Comparison of ENCODE assay signal across 7 cellular contexts in the genomic region with DNA sequence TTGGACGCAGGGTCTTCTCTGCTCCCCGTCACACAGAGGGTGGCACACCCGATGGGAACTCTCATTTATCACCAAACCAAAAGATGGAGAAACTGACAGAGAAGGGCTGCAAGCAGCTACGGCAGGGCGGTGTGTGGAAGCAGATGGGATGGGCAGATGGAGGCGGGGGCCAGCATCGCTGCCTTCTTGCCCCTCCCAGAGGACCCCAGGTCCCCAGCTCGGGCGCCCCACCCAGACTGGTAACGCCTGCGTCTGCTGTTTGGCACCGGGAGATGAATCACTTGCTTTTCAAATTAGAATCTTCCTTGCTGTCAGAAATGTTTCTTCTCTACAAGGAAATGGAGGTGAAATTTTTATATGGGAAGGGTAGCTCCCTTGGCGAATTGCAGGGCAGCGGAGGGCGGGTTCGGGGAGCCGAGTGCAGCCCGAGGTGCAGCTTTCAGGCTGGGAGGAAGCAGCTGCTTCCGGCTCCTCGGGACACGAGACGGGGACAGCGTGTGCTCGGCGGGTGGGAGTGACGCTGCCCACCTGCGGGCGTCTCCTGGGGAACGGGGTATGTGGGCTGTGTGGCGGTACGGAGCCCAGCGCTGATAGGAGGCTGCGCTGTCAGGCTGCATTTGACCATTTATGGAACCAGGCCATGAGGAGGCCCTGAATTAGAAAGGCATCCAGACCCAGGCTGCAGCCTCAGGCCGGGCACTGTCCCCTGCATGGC.
DNase-seq lines count a peak whose midpoint lies in the region; ATAC-seq and TF ChIP-seq lines count a peak whose summit lies in the region.
"Not testable (repeated sequence)": the region's sequence is repeated elsewhere in the genome, so short reads cannot be mapped to it uniquely, and the experiment has no call there.

No MANE protein-coding gene starts in this region.

- not testable (repeated sequence) for H3K4me3 Mint-ChIP-seq in T-helper 17 cell; activated T-cell treated with anti-CD3 and anti-CD28 coated beads, Interleukin-2, amount 50 U/mL, for 72 hours; effector memory CD8-positive, alpha-beta T cell; naive thymus-derived CD8-positive, alpha-beta T cell; stimulated activated memory B cell treated with anti-CD40 and anti-IgM and Interleukin-4, amounts not matched to agents 10 μg/mL and 1 μg/mL and 100 μg/mL, for 72 hours

- H3K4me1 ChIP-seq in heart right ventricle, right lobe of liver: not testable (repeated sequence)

- intact Hi-C loops in heart right ventricle (cut with DNase I); right lobe of liver (cut with DNase I): not testable (repeated sequence)

- H3K9me3 Mint-ChIP-seq in activated T-cell treated with anti-CD3 and anti-CD28 coated beads, Interleukin-2, amount 50 U/mL, for 72 hours; effector memory CD8-positive, alpha-beta T cell; naive thymus-derived CD8-positive, alpha-beta T cell; stimulated activated memory B cell treated with anti-CD40 and anti-IgM and Interleukin-4, amounts not matched to agents 10 μg/mL and 1 μg/mL and 100 μg/mL, for 72 hours: not testable (repeated sequence)

- not testable (repeated sequence) for H3K27ac Mint-ChIP-seq in T-helper 17 cell; activated T-cell treated with anti-CD3 and anti-CD28 coated beads, Interleukin-2, amount 50 U/mL, for 72 hours; effector memory CD8-positive, alpha-beta T cell; naive thymus-derived CD8-positive, alpha-beta T cell; stimulated activated memory B cell treated with anti-CD40 and anti-IgM and Interleukin-4, amounts not matched to agents 10 μg/mL and 1 μg/mL and 100 μg/mL, for 72 hours

- not testable (repeated sequence) for DNase-seq in T-helper 17 cell; activated T-cell treated with anti-CD3 and anti-CD28 coated beads, Interleukin-2, amount 50 U/mL, for 72 hours; effector memory CD8-positive, alpha-beta T cell; heart right ventricle; right lobe of liver; naive thymus-derived CD8-positive, alpha-beta T cell

- POLR2A ChIA-PET in naive thymus-derived CD8-positive, alpha-beta T cell (lab: Charles Lee) = not testable (repeated sequence)

- not testable (repeated sequence) for H3K36me3 ChIP-seq in heart right ventricle, right lobe of liver

- not testable (repeated sequence) for H3K36me3 Mint-ChIP-seq in T-helper 17 cell (ENCODE audit: low read depth); activated T-cell treated with anti-CD3 and anti-CD28 coated beads, Interleukin-2, amount 50 U/mL, for 72 hours (ENCODE audit: insufficient read depth in 2 of 2); effector memory CD8-positive, alpha-beta T cell (ENCODE audit: insufficient read depth); naive thymus-derived CD8-positive, alpha-beta T cell; stimulated activated memory B cell treated with anti-CD40 and anti-IgM and Interleukin-4, amounts not matched to agents 10 μg/mL and 1 μg/mL and 100 μg/mL, for 72 hours

- no CpG with 5 or more reads among the region's 34 CpGs for WGBS in heart right ventricle, 2 donors
- WGBS in right lobe of liver (ENCODE audit: insufficient coverage, low coverage, low lambda C conversion rate, missing lambda C conversion rate) = no CpG with 5 or more reads among the region's 34 CpGs

- ATAC-seq in T-helper 17 cell (peak; percentile 42), heart right ventricle (peak; percentile 59 to 91 (median 79)), right lobe of liver (peak; percentile 42 to 72 (median 50))
- peak; percentile 57 to 66 for ATAC-seq in activated T-cell treated with anti-CD3 and anti-CD28 coated beads, Interleukin-2, amount 50 U/mL, for 72 hours (replicated peaks in 1 of 2)
- peak; percentile 51 for ATAC-seq in effector memory CD8-positive, alpha-beta T cell (replicated peaks)
- ATAC-seq in naive thymus-derived CD8-positive, alpha-beta T cell = peak; percentile 74 to 76
- ATAC-seq in stimulated activated memory B cell treated with anti-CD40 and anti-IgM and Interleukin-4, amounts not matched to agents 10 μg/mL and 1 μg/mL and 100 μg/mL, for 72 hours = peak; percentile 61

- H3K9me3 ChIP-seq in T-helper 17 cell (ENCODE audit: control insufficient read depth, low read length, poor library complexity, severe bottlenecking); heart right ventricle; right lobe of liver: not testable (repeated sequence)

- not testable (repeated sequence) for H3K4me3 ChIP-seq in heart right ventricle, right lobe of liver

- TF ChIP-seq CTCF in heart right ventricle (IDR thresholded peaks at IDR 0.05); right lobe of liver (IDR thresholded peaks at IDR 0.05): not testable (repeated sequence)

- not testable (repeated sequence) for H3K4me1 Mint-ChIP-seq in T-helper 17 cell; activated T-cell treated with anti-CD3 and anti-CD28 coated beads, Interleukin-2, amount 50 U/mL, for 72 hours (ENCODE audit: low read depth); effector memory CD8-positive, alpha-beta T cell (ENCODE audit: low read depth in 2 of 2); naive thymus-derived CD8-positive, alpha-beta T cell; stimulated activated memory B cell treated with anti-CD40 and anti-IgM and Interleukin-4, amounts not matched to agents 10 μg/mL and 1 μg/mL and 100 μg/mL, for 72 hours

- H3K27me3 ChIP-seq in heart right ventricle, right lobe of liver: not testable (repeated sequence)

- TF ChIP-seq POLR2A in right lobe of liver (IDR thresholded peaks at IDR 0.05) = not testable (repeated sequence)

- not testable (repeated sequence) for H3K27ac ChIP-seq in heart right ventricle, right lobe of liver

- not testable (repeated sequence) for H3K27me3 Mint-ChIP-seq in T-helper 17 cell; activated T-cell treated with anti-CD3 and anti-CD28 coated beads, Interleukin-2, amount 50 U/mL, for 72 hours (ENCODE audit: low read depth); effector memory CD8-positive, alpha-beta T cell; naive thymus-derived CD8-positive, alpha-beta T cell; stimulated activated memory B cell treated with anti-CD40 and anti-IgM and Interleukin-4, amounts not matched to agents 10 μg/mL and 1 μg/mL and 100 μg/mL, for 72 hours
